Comparison of ENCODE assay signal across 26 cellular contexts in genomic region chr1:63784083-63784482, GRCh38. TPM values are rescaled to one million over a fixed set of nuclear protein-coding genes. Genes with fewer than 3 reads are reported as not detected.
"Had no signal": no experiment of that assay in that cellular context is flagged by ENCODE, and none has a peak within 500 bp of the region (broad histone marks: within the 10 kb centered on the region; RNA-seq: fewer than 3 reads in every experiment).

No MANE protein-coding gene starts in this region.

- H3K27ac ChIP-seq: colonic mucosa, epithelial cell of prostate, skin epidermis, stomach, thyroid gland, upper lobe of left lung had no signal

- H3K27ac Mint-ChIP-seq: activated CD4-positive, alpha-beta T cell treated with anti-CD3 and anti-CD28 coated beads for 36 hours; activated naive CD8-positive, alpha-beta T cell; activated T-cell treated with anti-CD3 and anti-CD28 coated beads, Interleukin-2, amount 50 U/mL, for 72 hours; naive thymus-derived CD8-positive, alpha-beta T cell; stimulated activated memory B cell treated with anti-CD40 and anti-IgM and Interleukin-4, amounts not matched to agents 10 μg/mL and 1 μg/mL and 100 μg/mL, for 72 hours; T-cell; T-helper 2 cell treated with Interferon-gamma antibody and Interleukin-4, amounts not matched to agents 5 μg/mL and 100 μg/mL, for 36 hours had no signal

- DNase-seq: activated CD4-positive, alpha-beta T cell treated with anti-CD3 and anti-CD28 coated beads for 36 hours; activated CD4-positive, CD25-positive, alpha-beta regulatory T cell; activated naive CD4-positive, alpha-beta T cell; activated T-cell treated with anti-CD3 and anti-CD28 coated beads for 4 hours; activated T-cell treated with anti-CD3 and anti-CD28 coated beads, Interleukin-2, amount 50 U/mL, for 72 hours; colonic mucosa; effector CD8-positive, alpha-beta T cell; left cardiac atrium; midbrain; naive thymus-derived CD8-positive, alpha-beta T cell; occipital lobe; posterior cingulate gyrus; stimulated activated CD4-positive, alpha-beta T cell treated with anti-CD3 and anti-CD28 coated beads, Interleukin-12 subunit alpha, Interleukin-12 subunit beta, amount 100 ng/mL, for 4 hours; stimulated activated CD4-positive, alpha-beta T cell treated with anti-CD3 and anti-CD28 coated beads, Interleukin-4, amount 100 ng/mL, for 4 hours; stimulated activated CD8-positive, alpha-beta memory T cell treated with anti-CD3 and anti-CD28 coated beads, Interleukin-4, amount 100 ng/mL, for 48 hours; stomach; T-cell; thyroid gland; upper lobe of left lung had no signal

- H3K27me3 ChIP-seq: colonic mucosa, stomach, thyroid gland, upper lobe of left lung had no signal

- H3K4me3 Mint-ChIP-seq: activated CD4-positive, alpha-beta T cell treated with anti-CD3 and anti-CD28 coated beads for 36 hours; activated naive CD8-positive, alpha-beta T cell; activated T-cell treated with anti-CD3 and anti-CD28 coated beads, Interleukin-2, amount 50 U/mL, for 72 hours; naive thymus-derived CD8-positive, alpha-beta T cell; neural crest cell; stimulated activated memory B cell treated with anti-CD40 and anti-IgM and Interleukin-4, amounts not matched to agents 10 μg/mL and 1 μg/mL and 100 μg/mL, for 72 hours; T-cell; T-helper 2 cell treated with Interferon-gamma antibody and Interleukin-4, amounts not matched to agents 5 μg/mL and 100 μg/mL, for 36 hours had no signal

- H3K4me1 Mint-ChIP-seq: activated CD4-positive, alpha-beta T cell treated with anti-CD3 and anti-CD28 coated beads for 36 hours; naive thymus-derived CD8-positive, alpha-beta T cell; stimulated activated memory B cell treated with anti-CD40 and anti-IgM and Interleukin-4, amounts not matched to agents 10 μg/mL and 1 μg/mL and 100 μg/mL, for 72 hours had no signal

- H3K36me3 ChIP-seq: colonic mucosa, stomach, thyroid gland, upper lobe of left lung had no signal

- H3K9me3 ChIP-seq: colonic mucosa, stomach, thyroid gland, upper lobe of left lung had no signal

- H3K36me3 Mint-ChIP-seq: activated naive CD8-positive, alpha-beta T cell; naive thymus-derived CD8-positive, alpha-beta T cell; stimulated activated memory B cell treated with anti-CD40 and anti-IgM and Interleukin-4, amounts not matched to agents 10 μg/mL and 1 μg/mL and 100 μg/mL, for 72 hours; T-cell had no signal

- H3K4me3 ChIP-seq: colonic mucosa, skin epidermis, stomach, thyroid gland, upper lobe of left lung had no signal

- H3K9me3 Mint-ChIP-seq: activated T-cell treated with anti-CD3 and anti-CD28 coated beads, Interleukin-2, amount 50 U/mL, for 72 hours; naive thymus-derived CD8-positive, alpha-beta T cell; neural crest cell; stimulated activated memory B cell treated with anti-CD40 and anti-IgM and Interleukin-4, amounts not matched to agents 10 μg/mL and 1 μg/mL and 100 μg/mL, for 72 hours; T-cell; T-helper 2 cell treated with Interferon-gamma antibody and Interleukin-4, amounts not matched to agents 5 μg/mL and 100 μg/mL, for 36 hours had no signal

- H3K4me1 ChIP-seq: colonic mucosa, thyroid gland had no signal

- ATAC-seq: activated CD4-positive, alpha-beta T cell treated with anti-CD3 and anti-CD28 coated beads for 36 hours; activated T-cell treated with anti-CD3 and anti-CD28 coated beads, Interleukin-2, amount 50 U/mL, for 72 hours; left cardiac atrium; naive thymus-derived CD8-positive, alpha-beta T cell; sciatic nerve; stimulated activated memory B cell treated with anti-CD40 and anti-IgM and Interleukin-4, amounts not matched to agents 10 μg/mL and 1 μg/mL and 100 μg/mL, for 72 hours; T-cell had no signal

RNA-seq across cellular contexts. Expression of gene ROR1, which starts 10.3 kb away (rescaled TPM):
- polyA plus RNA-seq: naive thymus-derived CD8-positive, alpha-beta T cell had no signal
